Comparison of ENCODE assay signal across 8 cellular contexts in the genomic region with DNA sequence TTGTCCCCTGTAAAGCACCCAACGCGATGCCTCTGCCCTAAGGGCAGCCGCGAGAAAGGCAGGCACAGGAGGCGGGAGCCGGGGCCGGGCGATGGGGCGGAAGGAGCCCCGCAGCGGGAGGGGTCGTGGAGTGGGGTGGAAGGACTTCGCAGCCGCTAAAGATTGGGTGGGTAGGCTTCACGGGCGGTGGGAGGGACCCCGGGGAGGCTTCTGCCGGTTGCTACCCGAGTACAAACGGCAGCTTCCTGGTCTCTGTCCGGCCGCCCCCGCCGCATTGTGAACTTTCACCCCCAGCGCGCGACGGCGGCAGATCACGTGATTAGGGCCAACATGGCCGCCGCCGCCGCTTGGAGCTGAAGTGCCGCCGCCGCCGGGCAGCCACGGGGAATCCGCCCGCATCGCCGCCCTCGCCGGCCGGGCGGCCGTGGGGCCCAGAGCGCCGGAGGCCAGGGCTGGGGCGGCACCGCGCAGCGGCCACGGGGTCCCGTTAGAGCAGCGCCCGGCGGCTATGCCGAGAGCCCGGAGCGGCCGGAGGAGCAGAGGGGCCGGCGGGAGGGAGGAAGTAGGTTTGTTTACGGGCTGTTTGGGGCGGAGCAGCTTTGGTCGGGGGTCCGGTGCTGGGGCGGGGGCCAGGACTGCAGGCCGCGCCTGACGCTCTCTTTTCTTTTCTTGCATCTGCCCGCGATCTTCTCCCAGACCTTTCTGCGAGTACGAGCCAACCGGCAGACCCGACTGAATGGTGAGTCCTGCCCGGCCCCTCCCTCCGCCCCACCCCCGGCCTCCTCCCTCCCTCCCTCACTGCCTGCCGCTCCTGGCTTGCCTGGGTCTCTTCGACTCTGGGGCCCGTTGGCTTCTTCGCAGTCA. TPM values are rescaled to one million over a fixed set of nuclear protein-coding genes. Genes with fewer than 3 reads are reported as not detected.
A peak's percentile ranks its signal among the peaks of the same experiment; 100 is the strongest.
DNase-seq lines count a peak whose midpoint lies in the region; ATAC-seq and TF ChIP-seq lines count a peak whose summit lies in the region.

No MANE protein-coding gene starts in this region.

- no peak for DNase-seq in BJ (ENCODE audit: low read depth)
- DNase-seq in NCI-H82 (lab: John Stamatoyannopoulos, UW), result peak; percentile 94
- peak; percentile 69 to 83 for DNase-seq in activated CD8-positive, alpha-beta memory T cell treated with anti-CD3 and anti-CD28 coated beads for 1 hour (ENCODE audit: extremely low read depth in 1 of 2, low read depth in 1 of 2)
- DNase-seq in effector CD4-positive, alpha-beta T cell, result peak; percentile 85
- DNase-seq in medulla oblongata (ENCODE audit: extremely low spot score), result peak; percentile 79
- peak; percentile 81 to 89 (median 84) for DNase-seq in stimulated activated CD4-positive, alpha-beta T cell treated with anti-CD3 and anti-CD28 coated beads, TNF-alpha, amount 100 ng/mL, for 48 hours (ENCODE audit: low read depth in 3 of 3)

- H3K27me3 ChIP-seq in BJ (ENCODE audit: control insufficient read depth, insufficient read depth, low read length), result no peaks in the 10 kb centered on the region

- H3K4me3 ChIP-seq in BJ (ENCODE audit: low read depth, low read length), result peak overlapping the region; percentile 67

- CTCF ChIA-PET in BJ (lab: Yijun Ruan, JAX), result interaction anchor here (0.9 to 13.4 kb wide), 7 partner anchors 10 to 97 kb away, joined by 3 to 192 read pairs (median 4); no protein-coding TSS in a partner anchor

- ATAC-seq in GM19328 (IDR thresholded peaks at IDR 0.05; ENCODE audit: unreplicated experiment) (peak; percentile 66), HG03469 (IDR thresholded peaks at IDR 0.05; ENCODE audit: unreplicated experiment) (peak; percentile 34)

- TF ChIP-seq CTCF in BJ (IDR thresholded peaks at IDR 0.05; ENCODE audit: insufficient read depth, low read depth, low read length), result no peak

- H3K36me3 ChIP-seq in BJ (ENCODE audit: control insufficient read depth, insufficient read depth, low read length), result peaks cover 16% of the 10 kb centered on the region

- POLR2A ChIA-PET in BJ (lab: Charles Lee), result interaction anchor here (0.6 to 0.9 kb wide), 2 partner anchors 12 to 15 kb away, joined by 3 to 6 read pairs; no protein-coding TSS in a partner anchor

RNA-seq across cellular contexts. Expression of a gene that starts 42.4 kb away (rescaled TPM):
- 7.9 and 12.1 TPM in 2 replicates for polyA plus RNA-seq in BJ (2011; rRNA removed)
- polyA minus RNA-seq in BJ (2011; rRNA and poly(A)+ RNA removed), result 9.4 and 12.9 TPM in 2 replicates

RNA-seq across cellular contexts. Expression of a gene that starts 42.6 kb away (rescaled TPM):
- 0.71 and 0.86 TPM in 2 replicates for polyA plus RNA-seq in BJ (2011; rRNA removed)
- 0.43 TPM in 1 of 2 replicates, not detected in the other for polyA minus RNA-seq in BJ (2011; rRNA and poly(A)+ RNA removed)
